ENCODE assay signal across 24 cellular contexts in genomic region chr13:98420560-98421175, GRCh38.
DNase-seq lines count a peak whose midpoint lies in the region; ATAC-seq, FAIRE-seq and TF ChIP-seq lines count a peak whose summit lies in the region.
"Had no signal": no experiment of that assay in that cellular context is flagged by ENCODE, and none has a peak within 500 bp of the region (broad histone marks: within the 10 kb centered on the region; RNA-seq: fewer than 3 reads in every experiment).

No MANE protein-coding gene starts in this region.

- no peak overlapping the region for H2AFZ ChIP-seq in HepG2 (ENCODE audit: low read length)
- H2AFZ ChIP-seq in osteoblast (ENCODE audit: low read length): no peak overlapping the region

- no peak for DNase-seq in HepG2 (ENCODE audit: low spot score)
- DNase-seq in right lobe of liver: no peak
- DNase-seq in osteoblast (ENCODE audit: insufficient read length, low spot score, missing footprints): no peak
- peak; percentile 10 for DNase-seq in sciatic nerve (ENCODE audit: low spot score)
- no peak for DNase-seq in iPS-NIHi7 (ENCODE audit: extremely low spot score)
- no peak for DNase-seq in GM13977 (ENCODE audit: low spot score)
- DNase-seq: CD8-positive, alpha-beta T cell; DMS 273 treated with DMSO at 0.1 percent for 48 hours; EL; GDM1; Karpas-422; NCI-H1092; NCI-H1417 treated with DMSO at 0.1 percent for 48 hours; NCI-H1694 treated with DMSO at 0.1 percent for 48 hours; NCI-H2081; NCI-H2227 treated with DMSO at 0.1 percent for 48 hours; SHP77 treated with DMSO at 0.1 percent for 48 hours had no signal

- BruUV-seq in HepG2 (replicated peaks; lab: Mats Ljungman, UMichigan): no TSS peak

- H3K4me3 ChIP-seq in HepG2 (replicated peaks in 1 of 3; ENCODE audit: insufficient read depth in 1 of 3, low read depth in 2 of 3, low read length in 3 of 3) (no peak overlapping the region), right lobe of liver (no peak overlapping the region), osteoblast (ENCODE audit: insufficient read depth, low read length) (no peak overlapping the region)
- H3K4me3 ChIP-seq: GM12878 had no signal

- POLR2A ChIA-PET in HepG2 (lab: Yijun Ruan, JAX): no interaction called here

- H3K27ac ChIP-seq in HepG2 (ENCODE audit: extremely low read length, insufficient read depth, low read length): no peak overlapping the region
- no peak overlapping the region for H3K27ac ChIP-seq in right lobe of liver
- H3K27ac ChIP-seq in osteoblast (ENCODE audit: low read depth, low read length): peak overlapping the region; percentile 2
- H3K27ac ChIP-seq: 22Rv1, C4-2B, RWPE1 had no signal

- H3K9me3 ChIP-seq in HepG2 (ENCODE audit: low read length) (no peaks in the 10 kb centered on the region), right lobe of liver (no peaks in the 10 kb centered on the region), osteoblast (ENCODE audit: low read depth, low read length) (no peaks in the 10 kb centered on the region)

- intact Hi-C loops in HepG2 (cut with micrococcal nuclease; ENCODE audit: unreplicated experiment): no loop called here
- intact Hi-C loops in right lobe of liver (cut with DNase I): no loop called here
- intact Hi-C loops in sciatic nerve (cut with DNase I): no loop called here

- no peak for FAIRE-seq in HepG2 (lab: Jason Lieb, UNC)
- FAIRE-seq: GM12878 had no signal

- H3K79me2 ChIP-seq in HepG2 (ENCODE audit: insufficient read depth, low read length) (no peaks in the 10 kb centered on the region), osteoblast (ENCODE audit: insufficient read depth, low read length) (no peaks in the 10 kb centered on the region)

- H4K20me1 ChIP-seq in HepG2 (ENCODE audit: insufficient read depth, low read length) (peaks cover 3% of the 10 kb centered on the region; the same call in 1 of the 2 replicates), osteoblast (ENCODE audit: insufficient read depth, low read length) (no peaks in the 10 kb centered on the region)

- no peak overlapping the region for H3K9ac ChIP-seq in HepG2 (ENCODE audit: insufficient read depth, low read depth, low read length)

- TF ChIP-seq CTCF in HepG2 (CRISPR knock-in tag; IDR thresholded peaks at IDR 0.05) (no peak), right lobe of liver (IDR thresholded peaks at IDR 0.05) (no peak), osteoblast (IDR thresholded peaks at IDR 0.05; ENCODE audit: extremely low read depth, low read depth, low read length) (no peak), GM13977 (IDR thresholded peaks at IDR 0.05; ENCODE audit: extremely low read depth, insufficient read depth, missing control alignments) (no peak)

- CTCF ChIA-PET in HepG2 (lab: Yijun Ruan, JAX; ENCODE audit: low intra/inter-chr PET ratio, low total read pairs): no interaction called here

- peaks cover 36 to 88% of the 10 kb centered on the region in 2 experiments for H3K36me3 ChIP-seq in HepG2 (replicated peaks in 1 of 2; ENCODE audit: control insufficient read depth in 1 of 2, insufficient read depth in 2 of 2, low read length in 2 of 2)
- peaks cover 0 to 37% (median 4%) of the 10 kb centered on the region in 4 donors for H3K36me3 ChIP-seq in right lobe of liver
- H3K36me3 ChIP-seq in osteoblast (ENCODE audit: insufficient read depth, low read length): peaks cover 27% of the 10 kb centered on the region

- TF ChIP-seq POLR2A in HepG2 (IDR thresholded peaks at IDR 0.05; ENCODE audit: insufficient read depth in 1 of 2, low read depth in 2 of 2, low read length in 2 of 2): no peak
- no peak for TF ChIP-seq POLR2A in right lobe of liver (IDR thresholded peaks at IDR 0.05)

- H3K27me3 ChIP-seq in HepG2 (ENCODE audit: control insufficient read depth in 1 of 2, insufficient read depth in 2 of 2, low read length in 2 of 2) (no peaks in the 10 kb centered on the region), right lobe of liver (no peaks in the 10 kb centered on the region), osteoblast (ENCODE audit: insufficient read depth, low read length) (no peaks in the 10 kb centered on the region)

- TF ChIP-seq EP300 in HepG2 (IDR thresholded peaks at IDR 0.05; ENCODE audit: low read depth in 2 of 2, low read length in 2 of 2): no peak
- TF ChIP-seq EP300 in HepG2 (CRISPR knock-in tag; IDR thresholded peaks at IDR 0.05; ENCODE audit: borderline replicate concordance): no peak

- peak; percentile 12; the same call in 2 of the 3 replicates for ATAC-seq in HepG2
- ATAC-seq in right lobe of liver: no peak
- ATAC-seq in sciatic nerve: no peak
- no peak for ATAC-seq in HG03135 (IDR thresholded peaks at IDR 0.05; ENCODE audit: unreplicated experiment)
- ATAC-seq: CD8-positive, alpha-beta T cell; GM12878; HCT116; Panc1 had no signal

- TF ChIP-seq RAD21 in HepG2 (CRISPR knock-in tag; IDR thresholded peaks at IDR 0.05): no peak

- 97% methylated on average over 6 of the region's 6 CpGs for WGBS in HepG2 (ENCODE audit: low lambda C conversion rate)
- WGBS in right lobe of liver (ENCODE audit: insufficient coverage, low coverage, low lambda C conversion rate, missing lambda C conversion rate): 78% methylated on average over 6 of the region's 6 CpGs

- in situ Hi-C loops in HepG2 (cut with HindIII; ENCODE audit: extremely low pct_ligation_motif_present, low pct_unique_long_range_greater_than_20kb) (no loop called here), GM13977 (cut with MboI; ENCODE audit: low pct_unique_long_range_greater_than_20kb, low sequenced_read_pairs, unreplicated experiment) (no loop called here)

- H3K4me2 ChIP-seq in HepG2 (ENCODE audit: low read depth, low read length): no peak overlapping the region
- no peak overlapping the region for H3K4me2 ChIP-seq in osteoblast (ENCODE audit: insufficient read depth, low read length)

- H3K4me1 ChIP-seq in HepG2 (ENCODE audit: insufficient read depth, low read length): no peaks in the 10 kb centered on the region
- H3K4me1 ChIP-seq in right lobe of liver: no peaks in the 10 kb centered on the region
- peaks cover 11% of the 10 kb centered on the region for H3K4me1 ChIP-seq in osteoblast (ENCODE audit: insufficient read depth, low read length)

TF ChIP-seq in HepG2, 621 proteins besides CTCF, POLR2A, EP300 and RAD21:
- TF ChIP-seq MXD4 (CRISPR knock-in tag; IDR thresholded peaks at IDR 0.05): no peak
- no peak for TF ChIP-seq ZNF414 (CRISPR knock-in tag; IDR thresholded peaks at IDR 0.05)
- no peak for TF ChIP-seq PPARG (CRISPR knock-in tag; conservative IDR thresholded peaks at IDR 0.05)
- no peak for TF ChIP-seq PBX3 (CRISPR knock-in tag; IDR thresholded peaks at IDR 0.05; ENCODE audit: borderline replicate concordance)
- no peak for TF ChIP-seq ZNF354B (CRISPR knock-in tag; IDR thresholded peaks at IDR 0.05)
- no peak for TF ChIP-seq ZIK1 (CRISPR knock-in tag; IDR thresholded peaks at IDR 0.05; ENCODE audit: borderline replicate concordance, low read depth)
- TF ChIP-seq KLF15 (CRISPR knock-in tag; IDR thresholded peaks at IDR 0.05; ENCODE audit: borderline replicate concordance): no peak
- TF ChIP-seq ZNF629 (CRISPR knock-in tag; conservative IDR thresholded peaks at IDR 0.05): no peak
- no peak for TF ChIP-seq ZNF484 (CRISPR knock-in tag; IDR thresholded peaks at IDR 0.05; ENCODE audit: borderline replicate concordance, low read depth)
- no peak for TF ChIP-seq ZNF326 (CRISPR knock-in tag; IDR thresholded peaks at IDR 0.05; ENCODE audit: borderline replicate concordance)
- no peak for TF ChIP-seq POGZ (CRISPR knock-in tag; IDR thresholded peaks at IDR 0.05)
- TF ChIP-seq MEIS1 (CRISPR knock-in tag; IDR thresholded peaks at IDR 0.05; ENCODE audit: borderline replicate concordance): no peak
